Comparison of ENCODE assay signal across 8 cellular contexts in genomic region chr1:119613769-119614358, GRCh38. TPM values are rescaled to one million over a fixed set of nuclear protein-coding genes. Genes with fewer than 3 reads are reported as not detected.
A peak's percentile ranks its signal among the peaks of the same experiment; 100 is the strongest.
DNase-seq lines count a peak whose midpoint lies in the region; ATAC-seq and TF ChIP-seq lines count a peak whose summit lies in the region.

No MANE protein-coding gene starts in this region.

- no peak overlapping the region for H3K23ac ChIP-seq in IMR-90 (ENCODE audit: low read depth, low read length)
- H3K23ac ChIP-seq in neuronal stem cell (ENCODE audit: low read depth, low read length, poor library complexity), result no peak overlapping the region

- peak; percentile 83 for DNase-seq in IMR-90
- peak; percentile 31 for DNase-seq in OCI-M2 (lab: John Stamatoyannopoulos, UW; ENCODE audit: unreplicated experiment)
- DNase-seq in activated T-cell treated with anti-CD3 and anti-CD28 coated beads, Interleukin-2, amount 50 U/mL, for 1 hour, result peak; percentile 41
- DNase-seq in fibroblast of peridontal ligament (ENCODE audit: extremely low read depth), result peak; percentile 90
- peak; percentile 89 for DNase-seq in neuronal stem cell (ENCODE audit: low spot score)
- peak; percentile 58 for DNase-seq in thoracic aorta (ENCODE audit: low spot score)

- CTCF ChIA-PET in IMR-90 (lab: Yijun Ruan, JAX), result interaction anchor here (0.5 to 2.5 kb wide), 6 partner anchors 20 to 64 kb away, joined by 3 to 14 read pairs (median 4); partner anchors contain the start of gene ZNF697

- no peak for TF ChIP-seq POLR2A in IMR-90 (IDR thresholded peaks at IDR 0.05; ENCODE audit: low read depth, low read length)

- H3K9me1 ChIP-seq in IMR-90 (ENCODE audit: insufficient read depth, low read length), result peaks cover 4% of the 10 kb centered on the region; the same call in 1 of the 2 replicates

- no peaks in the 10 kb centered on the region for H3F3A ChIP-seq in DOHH2 (ENCODE audit: control insufficient read depth, insufficient read depth)

- no peak overlapping the region for H2BK20ac ChIP-seq in IMR-90 (ENCODE audit: low read depth, low read length)

- H2BK15ac ChIP-seq in IMR-90 (ENCODE audit: low read depth, low read length), result no peak overlapping the region
- no peak overlapping the region for H2BK15ac ChIP-seq in neuronal stem cell (ENCODE audit: low read length)

- dilution Hi-C loops in IMR-90 (cut with HindIII; ENCODE audit: low sequenced_read_pairs, unreplicated experiment), result no loop called here

- H2BK12ac ChIP-seq in neuronal stem cell (ENCODE audit: low read length), result no peak overlapping the region

- H2BK120ac ChIP-seq in IMR-90 (ENCODE audit: low read depth, low read length) (no peak overlapping the region), neuronal stem cell (ENCODE audit: low read depth, low read length) (no peak overlapping the region)

- H3K9me2 ChIP-seq in DOHH2 (replicated peaks; ENCODE audit: control insufficient read depth, low read length), result no peaks in the 10 kb centered on the region

- H3K4me2 ChIP-seq in DOHH2 (ENCODE audit: low read length) (no peak overlapping the region), IMR-90 (ENCODE audit: low read depth, low read length) (no peak overlapping the region), neuronal stem cell (ENCODE audit: insufficient read depth, low read length, poor library complexity, severe bottlenecking) (no peak overlapping the region)

- H2BK5ac ChIP-seq in IMR-90 (ENCODE audit: low read depth, low read length, poor library complexity, severe bottlenecking) (no peak overlapping the region), neuronal stem cell (ENCODE audit: low read length) (no peak overlapping the region)

- BruUV-seq in IMR-90 (replicated peaks; lab: Mats Ljungman, UMichigan), result no TSS peak

- H3K27ac ChIP-seq in DOHH2 (ENCODE audit: low read depth, low read length) (no peak overlapping the region), IMR-90 (ENCODE audit: insufficient read depth, low read length) (no peak overlapping the region), neuronal stem cell (replicated peaks; ENCODE audit: low read length) (no peak overlapping the region), thoracic aorta (no peak overlapping the region)

- H3K4me3 ChIP-seq in DOHH2 (ENCODE audit: low read length) (no peak overlapping the region), IMR-90 (ENCODE audit: insufficient read depth, low read depth, low read length) (no peak overlapping the region), neuronal stem cell (ENCODE audit: low read length in 2 of 2) (no peak overlapping the region), thoracic aorta (no peak overlapping the region)

- POLR2A ChIA-PET in IMR-90 (lab: Charles Lee; ENCODE audit: unreplicated experiment), result no interaction called here

- intact Hi-C loops in IMR-90 (cut with micrococcal nuclease), result loop anchor here (1.0 kb wide), 2 partner anchors 49 to 61 kb away; no protein-coding TSS in a partner anchor

- H2AFZ ChIP-seq in IMR-90 (replicated peaks; ENCODE audit: low read length, poor library complexity), result peak overlapping the region; percentile 58
- no peak overlapping the region for H2AFZ ChIP-seq in neuronal stem cell (ENCODE audit: low read length)

- peak overlapping the region; percentile 58 for H2AK5ac ChIP-seq in IMR-90 (ENCODE audit: low read depth, low read length)
- H2AK5ac ChIP-seq in neuronal stem cell (ENCODE audit: low read depth, low read length), result no peak overlapping the region

- H4K20me1 ChIP-seq in DOHH2 (ENCODE audit: control insufficient read depth, insufficient read depth, low read depth, low read length), result no peaks in the 10 kb centered on the region
- peaks cover 6% of the 10 kb centered on the region; the same call in 1 of the 2 replicates for H4K20me1 ChIP-seq in IMR-90 (ENCODE audit: insufficient read depth, low read length)

- 0 out of 4 replicates have a peak, but pooled peaks cover 0 to 6% of the 10 kb centered on the region in 2 experiments for H3K79me1 ChIP-seq in IMR-90 (ENCODE audit: low read depth in 1 of 2, low read length in 2 of 2)
- H3K79me1 ChIP-seq in neuronal stem cell (ENCODE audit: low read depth, low read length), result no peaks in the 10 kb centered on the region

- TF ChIP-seq CTCF in DOHH2 (IDR thresholded peaks at IDR 0.05; ENCODE audit: low read depth, low read length, poor library complexity, severe bottlenecking), result peak; percentile 63
- TF ChIP-seq CTCF in IMR-90 (conservative IDR thresholded peaks at IDR 0.05; ENCODE audit: low read depth, low read length), result peak; percentile 88
- peak; percentile 81 for TF ChIP-seq CTCF in thoracic aorta (IDR thresholded peaks at IDR 0.05)

- WGBS in IMR-90 (ENCODE audit: extremely low coverage in 2 of 2, insufficient read length in 1 of 2), 2 experiments, result 26% methylated on average over 4 of the region's 7 CpGs; no CpG with 5 or more reads in 1 of the 2 experiments
- WGBS in neuronal stem cell (ENCODE audit: extremely low coverage in 2 of 2, insufficient read length in 2 of 2, insufficient replicate concordance in 1 of 2), 2 donors, result no CpG with 5 or more reads among the region's 7 CpGs

- no peak overlapping the region for H3K4ac ChIP-seq in IMR-90 (ENCODE audit: low read depth, low read length)
- H3K4ac ChIP-seq in neuronal stem cell (ENCODE audit: low read length), result no peak overlapping the region

- H3K4me1 ChIP-seq in DOHH2 (ENCODE audit: control insufficient read depth, low read length) (no peaks in the 10 kb centered on the region), IMR-90 (ENCODE audit: control insufficient read depth, insufficient read depth, low read length) (peaks cover 2% of the 10 kb centered on the region; the same call in 1 of the 2 replicates), neuronal stem cell (ENCODE audit: control insufficient read depth in 2 of 2, insufficient read depth in 1 of 2, low read depth in 1 of 2, low read length in 2 of 2) (peaks cover 0 to 3% of the 10 kb centered on the region in 2 donors), thoracic aorta (ENCODE audit: control insufficient read depth in 1 of 2, low read depth in 2 of 2) (peaks cover 5 to 21% of the 10 kb centered on the region in 2 donors)

- H3K9me3 ChIP-seq in DOHH2 (ENCODE audit: control insufficient read depth, insufficient read depth, low read length), result no peaks in the 10 kb centered on the region
- no peaks in the 10 kb centered on the region for H3K9me3 ChIP-seq in IMR-90 (ENCODE audit: control insufficient read depth, insufficient read depth, low read length)
- H3K9me3 ChIP-seq in neuronal stem cell (replicated peaks in 1 of 2; ENCODE audit: control insufficient read depth in 2 of 2, insufficient read depth in 1 of 2, low read depth in 1 of 2, low read length in 2 of 2), result no peaks in the 10 kb centered on the region
- no peaks in the 10 kb centered on the region for H3K9me3 ChIP-seq in thoracic aorta

- H3K9ac ChIP-seq in IMR-90 (ENCODE audit: low read depth, low read length) (no peak overlapping the region), neuronal stem cell (ENCODE audit: low read depth, low read length, poor library complexity) (no peak overlapping the region)

- H3K14ac ChIP-seq in IMR-90 (replicated peaks; ENCODE audit: low read depth, low read length) (no peak overlapping the region), neuronal stem cell (ENCODE audit: low read length) (no peak overlapping the region)

- no peak overlapping the region for H4K8ac ChIP-seq in IMR-90 (ENCODE audit: low read depth in 2 of 2, low read length in 2 of 2)
- no peak overlapping the region for H4K8ac ChIP-seq in neuronal stem cell (ENCODE audit: low read depth, low read length)

- H3K79me2 ChIP-seq in DOHH2 (ENCODE audit: control insufficient read depth, low read length), result no peaks in the 10 kb centered on the region

- in situ Hi-C loops in IMR-90 (cut with MboI; ENCODE audit: low sequenced_read_pairs), result no loop called here

- H4K5ac ChIP-seq in IMR-90 (ENCODE audit: low read depth, low read length), result no peak overlapping the region

- H4K91ac ChIP-seq in IMR-90 (ENCODE audit: insufficient read depth, low read depth, low read length) (no peak overlapping the region), neuronal stem cell (ENCODE audit: low read depth, low read length, poor library complexity) (no peak overlapping the region)

- TF ChIP-seq RAD21 in IMR-90 (IDR thresholded peaks at IDR 0.05; ENCODE audit: low read length), result peak; percentile 93

- ATAC-seq in GM21529 (IDR thresholded peaks at IDR 0.05; ENCODE audit: unreplicated experiment), result peak; percentile 83
- ATAC-seq in IMR-90 (ENCODE audit: low read depth), result peak; percentile 92
- peak; percentile 80 for ATAC-seq in thoracic aorta (ENCODE audit: insufficient number of reproducible peaks, low FRiP score, low read depth)

- H3K18ac ChIP-seq in IMR-90 (ENCODE audit: low read depth, low read length) (no peak overlapping the region), neuronal stem cell (ENCODE audit: low read length) (no peak overlapping the region)

- H3K56ac ChIP-seq in IMR-90 (ENCODE audit: extremely low read depth, insufficient read depth, low read length), result no peak overlapping the region

- H2AK9ac ChIP-seq in IMR-90 (replicated peaks; ENCODE audit: low read depth, low read length, poor library complexity), result no peak overlapping the region

- no peaks in the 10 kb centered on the region for H3K27me3 ChIP-seq in DOHH2 (ENCODE audit: control insufficient read depth, low read length)
- peaks cover 3% of the 10 kb centered on the region; the same call in 1 of the 2 replicates for H3K27me3 ChIP-seq in IMR-90 (ENCODE audit: control insufficient read depth, insufficient read depth, low read length)
- peaks cover 0 to 3% (median 0%) of the 10 kb centered on the region in 3 experiments for H3K27me3 ChIP-seq in neuronal stem cell (ENCODE audit: control insufficient read depth in 3 of 3, insufficient read depth in 3 of 3, low read depth in 1 of 3, low read length in 3 of 3)
- no peaks in the 10 kb centered on the region for H3K27me3 ChIP-seq in thoracic aorta (replicated peaks; ENCODE audit: insufficient read depth)

- no peaks in the 10 kb centered on the region for H3K36me3 ChIP-seq in DOHH2 (ENCODE audit: control insufficient read depth, low read length)
- H3K36me3 ChIP-seq in IMR-90 (ENCODE audit: control insufficient read depth, insufficient read depth, low read length), result no peaks in the 10 kb centered on the region
- no peaks in the 10 kb centered on the region for H3K36me3 ChIP-seq in neuronal stem cell (replicated peaks in 1 of 2; ENCODE audit: control insufficient read depth in 2 of 2, insufficient read depth in 2 of 2, low read length in 2 of 2)
- no peaks in the 10 kb centered on the region for H3K36me3 ChIP-seq in thoracic aorta

TF ChIP-seq in IMR-90, 13 proteins besides CTCF, POLR2A, EP300 and RAD21:
- TF ChIP-seq SMC3 (IDR thresholded peaks at IDR 0.05; ENCODE audit: low read depth, low read length) (peak; percentile 96), CHD1 (IDR thresholded peaks at IDR 0.05; ENCODE audit: low read depth, low read length) (no peak)

RNA-seq across cellular contexts. Expression of gene ZNF697, which starts 34.2 kb away (rescaled TPM):
- 10.2 and 14.4 TPM in 2 replicates for total RNA-seq in IMR-90 (2012; rRNA removed)
- 5.7 and 6.2 TPM in 2 replicates for polyA plus RNA-seq in IMR-90 (2012; rRNA removed)
- polyA plus RNA-seq in IMR-90 (2012; cell fraction: cytosol; rRNA removed), result 1.9 and 2.6 TPM in 2 replicates
- polyA plus RNA-seq in IMR-90 (2012; cell fraction: nucleus; rRNA removed; ENCODE audit: low replicate concordance), result 6.9 and 8.3 TPM in 2 replicates
- polyA plus RNA-seq in neuronal stem cell (2013, experiment 1 of 2), result 4.7 TPM
- polyA plus RNA-seq in neuronal stem cell (2013, experiment 2 of 2), result 4.7 TPM
- total RNA-seq in thoracic aorta, result 1 to 10 TPM in 1 of 2 donors, under 1 TPM in 1; 0.95 to 4.1 TPM

Comparison
In these comparisons a context has a peak if more than half of its experiments do, and no peak if none do; other contexts are left out.
1. DNase-seq: peak in every context shown above with its lines; median percentile 90 in fibroblast of peridontal ligament; 89 in neuronal stem cell; 83 in IMR-90; 58 in thoracic aorta; 41 in activated T-cell treated with anti-CD3 and anti-CD28 coated beads, Interleukin-2, amount 50 U/mL, for 1 hour; 31 in OCI-M2.